8 cellular contexts compared by ENCODE assay signal in the genomic region with DNA sequence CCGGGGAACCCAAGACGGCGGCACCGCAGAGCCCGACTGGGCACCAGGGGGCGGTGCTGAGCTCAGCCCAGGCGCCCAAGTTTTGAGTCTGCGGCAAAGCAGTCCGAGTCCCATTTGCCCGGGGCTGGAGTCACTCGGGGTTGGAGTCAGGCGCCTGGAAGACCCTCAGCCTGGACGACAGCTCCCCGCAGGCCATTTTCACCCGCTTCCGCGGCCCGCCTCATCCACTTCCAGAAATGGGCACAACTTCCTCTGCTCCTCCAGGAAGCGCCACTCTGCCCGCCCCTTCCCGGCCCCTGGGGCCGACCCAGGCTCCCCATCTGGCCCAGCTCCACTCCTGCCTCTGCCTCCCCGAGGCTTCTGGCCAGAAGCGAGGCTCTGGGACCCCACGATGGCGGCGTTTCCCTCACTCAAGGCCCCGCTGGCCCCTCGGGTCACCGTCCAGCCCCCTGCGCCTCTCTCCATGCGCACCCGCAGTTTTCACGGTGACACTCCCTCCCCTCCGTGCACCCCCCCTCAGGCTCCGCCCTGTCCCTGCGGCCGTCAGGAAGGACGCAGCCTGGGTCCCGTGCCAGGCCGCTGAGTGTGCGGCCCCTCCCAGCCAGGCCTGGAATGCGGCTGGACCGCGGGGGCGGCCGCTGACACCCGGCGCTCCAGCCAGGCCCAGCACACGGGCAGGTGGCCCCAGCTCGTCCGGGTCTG. TPM values are rescaled to one million over a fixed set of nuclear protein-coding genes. Genes with fewer than 3 reads are reported as not detected.
A peak's percentile ranks its signal among the peaks of the same experiment; 100 is the strongest.
DNase-seq lines count a peak whose midpoint lies in the region; ATAC-seq lines count a peak whose summit lies in the region.

No MANE protein-coding gene starts in this region.

- H3K4me1 Mint-ChIP-seq in activated CD8-positive, alpha-beta T cell treated with anti-CD3 and anti-CD28 coated beads, Interleukin-2, amount 10 ng/mL, durations not matched to agents 7 days and 5 days (ENCODE audit: low read depth), result peaks cover 47% of the 10 kb centered on the region

- H3K36me3 Mint-ChIP-seq in activated CD8-positive, alpha-beta T cell treated with anti-CD3 and anti-CD28 coated beads, Interleukin-2, amount 10 ng/mL, durations not matched to agents 7 days and 5 days (ENCODE audit: low read depth), result peaks cover 20% of the 10 kb centered on the region

- POLR2A ChIA-PET in activated CD8-positive, alpha-beta T cell treated with anti-CD3 and anti-CD28 coated beads, Interleukin-2, amount 10 ng/mL, durations not matched to agents 7 days and 5 days (lab: Charles Lee), result interaction anchor here (0.7 to 1.9 kb wide), 12 partner anchors 8 to 192 kb away, joined by 3 to 24 read pairs (median 4); a partner anchor contains a TSS

- no peaks in the 10 kb centered on the region for H3K27me3 Mint-ChIP-seq in activated CD8-positive, alpha-beta T cell treated with anti-CD3 and anti-CD28 coated beads, Interleukin-2, amount 10 ng/mL, durations not matched to agents 7 days and 5 days (ENCODE audit: low read depth)

- DNase-seq in NCI-H1436 (lab: John Stamatoyannopoulos, UW), result peak; percentile 32
- DNase-seq in NCI-H1436 treated with DMSO at 0.1 percent for 48 hours (lab: John Stamatoyannopoulos, UW), result no peak
- DNase-seq in NCI-H82 (lab: John Stamatoyannopoulos, UW), result peak; percentile 93
- peak; percentile 76 for DNase-seq in activated CD8-positive, alpha-beta T cell treated with anti-CD3 and anti-CD28 coated beads, Interleukin-2, amount 10 ng/mL, durations not matched to agents 7 days and 5 days
- peak; percentile 61 for DNase-seq in effector CD4-positive, alpha-beta T cell
- DNase-seq in lung microvascular endothelial cell (ENCODE audit: low read depth in 2 of 2), result peak; percentile 90 to 97
- peak; percentile 38 to 77 (median 52) for DNase-seq in stimulated activated CD4-positive, alpha-beta T cell treated with anti-CD3 and anti-CD28 coated beads, TNF-alpha, amount 100 ng/mL, for 24 hours (ENCODE audit: low read depth in 3 of 3)

- no peaks in the 10 kb centered on the region for H3K9me3 Mint-ChIP-seq in activated CD8-positive, alpha-beta T cell treated with anti-CD3 and anti-CD28 coated beads, Interleukin-2, amount 10 ng/mL, durations not matched to agents 7 days and 5 days (ENCODE audit: insufficient read depth)

- CTCF ChIA-PET in activated CD8-positive, alpha-beta T cell treated with anti-CD3 and anti-CD28 coated beads, Interleukin-2, amount 10 ng/mL, durations not matched to agents 7 days and 5 days (lab: Charles Lee), result interaction anchor here (0.7 to 4.2 kb wide), 27 partner anchors 9 to 1019 kb away, joined by 3 to 38 read pairs (median 5); a partner anchor contains a TSS

- peak overlapping the region; percentile 92 for H3K27ac Mint-ChIP-seq in activated CD8-positive, alpha-beta T cell treated with anti-CD3 and anti-CD28 coated beads, Interleukin-2, amount 10 ng/mL, durations not matched to agents 7 days and 5 days

- ATAC-seq in HG03442 (IDR thresholded peaks at IDR 0.05; ENCODE audit: unreplicated experiment), result peak; percentile 30
- ATAC-seq in activated CD8-positive, alpha-beta T cell treated with anti-CD3 and anti-CD28 coated beads, Interleukin-2, amount 10 ng/mL, durations not matched to agents 7 days and 5 days, result peak; percentile 48

- H3K4me3 Mint-ChIP-seq in activated CD8-positive, alpha-beta T cell treated with anti-CD3 and anti-CD28 coated beads, Interleukin-2, amount 10 ng/mL, durations not matched to agents 7 days and 5 days, result peak overlapping the region; percentile 80

RNA-seq across cellular contexts. Expression of a gene that starts 4.9 kb away (rescaled TPM):
- 10 to 100 TPM in 1 of 2 experiments, 1 to 10 TPM in 1; 9.3 to 10.1 TPM for total RNA-seq in activated CD8-positive, alpha-beta T cell treated with anti-CD3 and anti-CD28 coated beads, Interleukin-2, amount 10 ng/mL, durations not matched to agents 7 days and 5 days
- total RNA-seq in lung microvascular endothelial cell, result 15.7 and 27.8 TPM in 2 replicates

RNA-seq across cellular contexts. Expression of a gene that starts 7.7 kb away (rescaled TPM):
- 1 to 10 TPM in 1 of 2 experiments, under 1 TPM in 1; 0.84 to 1.1 TPM for total RNA-seq in activated CD8-positive, alpha-beta T cell treated with anti-CD3 and anti-CD28 coated beads, Interleukin-2, amount 10 ng/mL, durations not matched to agents 7 days and 5 days
- 0.87 and 1.2 TPM in 2 replicates for total RNA-seq in lung microvascular endothelial cell

RNA-seq across cellular contexts. Expression of a gene that starts 23.2 kb away (rescaled TPM):
- total RNA-seq in activated CD8-positive, alpha-beta T cell treated with anti-CD3 and anti-CD28 coated beads, Interleukin-2, amount 10 ng/mL, durations not matched to agents 7 days and 5 days, result 10 to 100 TPM; 10.0 to 11.9 TPM
- 18.3 and 27.2 TPM in 2 replicates for total RNA-seq in lung microvascular endothelial cell

RNA-seq across cellular contexts. Expression of a gene that starts 30.9 kb away (rescaled TPM):
- under 1 TPM in 1 of 2 experiments, not detected in 1; 0.10 TPM for total RNA-seq in activated CD8-positive, alpha-beta T cell treated with anti-CD3 and anti-CD28 coated beads, Interleukin-2, amount 10 ng/mL, durations not matched to agents 7 days and 5 days
- under 0.01 TPM in 1 of 2 replicates, not detected in the other for total RNA-seq in lung microvascular endothelial cell

RNA-seq across cellular contexts. Expression of a gene that starts 44.6 kb away (rescaled TPM):
- total RNA-seq in activated CD8-positive, alpha-beta T cell treated with anti-CD3 and anti-CD28 coated beads, Interleukin-2, amount 10 ng/mL, durations not matched to agents 7 days and 5 days, result 10 to 100 TPM; 15.1 to 16.5 TPM
- total RNA-seq in lung microvascular endothelial cell, result 45.6 and 46.2 TPM in 2 replicates
